12 cellular contexts compared by ENCODE assay signal in the genomic region with DNA sequence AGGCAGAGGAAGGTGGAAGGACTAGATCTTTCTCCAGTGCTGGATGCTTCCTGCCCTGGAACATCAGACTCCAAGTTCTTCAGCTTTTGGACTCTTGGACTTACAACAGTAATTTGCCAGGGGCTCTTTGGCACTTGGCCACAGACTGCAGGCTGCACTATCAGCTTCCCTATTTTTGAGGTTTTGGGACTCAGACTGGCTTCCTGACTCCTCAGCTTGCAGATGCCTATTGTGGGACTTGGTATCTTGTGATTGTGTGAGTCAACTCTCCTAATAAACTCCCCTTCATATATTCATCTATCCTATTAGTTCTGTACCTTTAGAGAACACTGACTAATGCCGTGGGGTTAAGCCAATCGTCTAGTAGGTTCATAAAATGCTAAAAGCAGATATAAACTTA. TPM values are rescaled to one million over a fixed set of nuclear protein-coding genes. Genes with fewer than 3 reads are reported as not detected.
DNase-seq lines count a peak whose midpoint lies in the region; ATAC-seq and TF ChIP-seq lines count a peak whose summit lies in the region.
"Had no signal": no experiment of that assay in that cellular context is flagged by ENCODE, and none has a peak within 500 bp of the region (broad histone marks: within the 10 kb centered on the region; RNA-seq: fewer than 3 reads in every experiment).

No MANE protein-coding gene starts in this region.

- 77 to 91% (median 81%) methylated on average over 2 of the region's 2 CpGs for WGBS in heart left ventricle, 4 donors

- H3K4me1 ChIP-seq in Karpas-422 (ENCODE audit: low read length) (peaks cover 32% of the 10 kb centered on the region), heart left ventricle (peaks cover 0 to 22% (median 0%) of the 10 kb centered on the region in 12 donors)

- no peaks in the 10 kb centered on the region for H3K9me2 ChIP-seq in Karpas-422 (replicated peaks; ENCODE audit: insufficient read depth, low read length)

- H3K27me3 ChIP-seq in Karpas-422 (ENCODE audit: low read length) (no peaks in the 10 kb centered on the region), heart left ventricle (peaks cover 0 to 4% (median 0%) of the 10 kb centered on the region in 9 donors)
- H3K27me3 ChIP-seq: SJSA1 had no signal

- H3K9me3 Mint-ChIP-seq in activated naive CD4-positive, alpha-beta T cell treated with anti-CD3 and anti-CD28 coated beads, Interleukin-2, amount 50 U/mL, for 72 hours: peaks cover 9 to 30% of the 10 kb centered on the region in 2 donors

- peak in 1 of 4 donors; percentile 16 for ATAC-seq in heart left ventricle
- ATAC-seq in sciatic nerve: peak; percentile 53
- no peak for ATAC-seq in omental fat pad (ENCODE audit: low FRiP score)
- no peak for ATAC-seq in activated naive CD4-positive, alpha-beta T cell treated with anti-CD3 and anti-CD28 coated beads, Interleukin-2, amount 50 U/mL, for 72 hours
- ATAC-seq: GM12878 had no signal

- H3K9me3 ChIP-seq in Karpas-422 (ENCODE audit: low read length) (peaks cover 18% of the 10 kb centered on the region), heart left ventricle (peaks cover 0 to 17% (median 4%) of the 10 kb centered on the region in 12 donors)
- H3K9me3 ChIP-seq: SJSA1 had no signal

- H3K36me3 Mint-ChIP-seq in activated naive CD4-positive, alpha-beta T cell treated with anti-CD3 and anti-CD28 coated beads, Interleukin-2, amount 50 U/mL, for 72 hours: peaks cover 12 to 44% of the 10 kb centered on the region in 2 donors

- no peak for TF ChIP-seq POLR2A in heart left ventricle (IDR thresholded peaks at IDR 0.05)

- H3K4me3 ChIP-seq in Karpas-422 (ENCODE audit: low read length) (no peak overlapping the region), heart left ventricle (no peak overlapping the region)
- H3K4me3 ChIP-seq: GM12878, SJSA1 had no signal

- H2AFZ ChIP-seq in Karpas-422 (ENCODE audit: low read length): 0 out of 2 replicates have a peak overlapping the region, but pooled peaks have one; percentile 27

- no peak overlapping the region for H3K9ac ChIP-seq in Karpas-422 (ENCODE audit: low read length)

- no peaks in the 10 kb centered on the region for H4K20me1 ChIP-seq in Karpas-422 (ENCODE audit: insufficient read depth, low read depth, low read length)

- H3K36me3 ChIP-seq in Karpas-422 (ENCODE audit: insufficient read depth, low read length) (peaks cover 10% of the 10 kb centered on the region; the same call in 1 of the 2 replicates), heart left ventricle (no peaks in the 10 kb centered on the region)
- H3K36me3 ChIP-seq: SJSA1 had no signal

- peak overlapping the region; percentile 14 for H3K4me2 ChIP-seq in Karpas-422 (ENCODE audit: low read depth, low read length, poor library complexity, severe bottlenecking)

- peak; percentile 63 for DNase-seq in Karpas-422
- peak; percentile 82 for DNase-seq in SKM-1 treated with dmso at 0.1 percent for 144 hours (lab: John Stamatoyannopoulos, UW; ENCODE audit: unreplicated experiment)
- peak; percentile 54 to 71 (median 60) for DNase-seq in heart left ventricle
- peak; percentile 74 for DNase-seq in sciatic nerve (ENCODE audit: low spot score)
- DNase-seq in stimulated activated CD4-positive, alpha-beta T cell treated with anti-CD3 and anti-CD28 coated beads, Interleukin-2, amount 100 ng/mL, for 24 hours: no peak
- no peak for DNase-seq in omental fat pad (ENCODE audit: low spot score)
- no peak for DNase-seq in activated naive CD4-positive, alpha-beta T cell treated with anti-CD3 and anti-CD28 coated beads, Interleukin-2, amount 50 U/mL, for 72 hours (ENCODE audit: low spot score in 2 of 2)
- DNase-seq in D341Med (ENCODE audit: low spot score): no peak
- DNase-seq: activated CD4-positive, alpha-beta T cell treated with anti-CD3 and anti-CD28 coated beads, Interleukin-2, amount 10 ng/mL, durations not matched to agents 24 days and 14 days; NCI-H2227 treated with DMSO at 0.1 percent for 48 hours had no signal

- intact Hi-C loops in heart left ventricle (cut with DNase I) (no loop called here), sciatic nerve (cut with DNase I) (no loop called here)

- no peaks in the 10 kb centered on the region for H3K79me2 ChIP-seq in Karpas-422 (ENCODE audit: low read length)

- TF ChIP-seq CTCF in heart left ventricle (IDR thresholded peaks at IDR 0.05) (no peak), omental fat pad (IDR thresholded peaks at IDR 0.05) (no peak)

- no peak overlapping the region for H3K27ac Mint-ChIP-seq in activated naive CD4-positive, alpha-beta T cell treated with anti-CD3 and anti-CD28 coated beads, Interleukin-2, amount 50 U/mL, for 72 hours
- H3K27ac Mint-ChIP-seq: activated CD4-positive, alpha-beta T cell treated with anti-CD3 and anti-CD28 coated beads, Interleukin-2, amount 10 ng/mL, durations not matched to agents 24 days and 14 days had no signal

- H3K27ac ChIP-seq in Karpas-422 (ENCODE audit: low read length) (peak overlapping the region; percentile 14; the same call in 1 of the 2 replicates), heart left ventricle (peak overlapping the region in 2 of 12 donors; percentile 18 to 54)
- H3K27ac ChIP-seq: SJSA1 had no signal

RNA-seq across cellular contexts. Expression of gene B3GNT5, which starts 8.8 kb away (rescaled TPM):
- total RNA-seq in Karpas-422 (2014; rRNA removed; shearing (Covaris generic); ENCODE audit: low replicate concordance): 2.0 and 8.6 TPM in 2 replicates
- total RNA-seq in heart left ventricle: 10 to 100 TPM in 1 of 9 donors, 1 to 10 TPM in 7, under 1 TPM in 1; 0.87 to 12.3 (median 3.6) TPM
- polyA plus RNA-seq in heart left ventricle: 1 to 10 TPM; 1.1 to 3.0 TPM
- 30.3 TPM for total RNA-seq in sciatic nerve
- 10 to 100 TPM in 2 of 4 donors, 1 to 10 TPM in 2; 7.9 to 42.0 (median 19.7) TPM for total RNA-seq in omental fat pad
- 10 to 100 TPM; 12.4 to 56.4 TPM for total RNA-seq in activated naive CD4-positive, alpha-beta T cell treated with anti-CD3 and anti-CD28 coated beads, Interleukin-2, amount 50 U/mL, for 72 hours

Comparison
In these comparisons a context has a peak if more than half of its experiments do, and no peak if none do; other contexts are left out.
1. DNase-seq: peak in Karpas-422 (single experiment), SKM-1 treated with dmso at 0.1 percent for 144 hours (single experiment), heart left ventricle (5 of 5) and sciatic nerve (single experiment); none in stimulated activated CD4-positive, alpha-beta T cell treated with anti-CD3 and anti-CD28 coated beads, Interleukin-2, amount 100 ng/mL, for 24 hours (0 of 2), omental fat pad (single experiment), activated naive CD4-positive, alpha-beta T cell treated with anti-CD3 and anti-CD28 coated beads, Interleukin-2, amount 50 U/mL, for 72 hours (0 of 2) and D341Med (single experiment).